Comparison of ENCODE assay signal across 7 cellular contexts in genomic region chr9:122122903-122123632, GRCh38. TPM values are rescaled to one million over a fixed set of nuclear protein-coding genes. Genes with fewer than 3 reads are reported as not detected.
DNase-seq lines count a peak whose midpoint lies in the region; ATAC-seq and TF ChIP-seq lines count a peak whose summit lies in the region.

No MANE protein-coding gene starts in this region.

- H3K4me1 ChIP-seq in cardiac muscle cell (ENCODE audit: low read depth): no peaks in the 10 kb centered on the region

- TF ChIP-seq CTCF in GM12864 (IDR thresholded peaks at IDR 0.05; ENCODE audit: low read depth, low read length, missing control alignments) (peak; percentile 98), cardiac muscle cell (IDR thresholded peaks at IDR 0.05; ENCODE audit: low read depth, low read length) (peak; percentile 100)

- DNase-seq in GM12864 (ENCODE audit: low read depth): no peak
- DNase-seq in KG1 (lab: John Stamatoyannopoulos, UW): peak; percentile 84
- DNase-seq in SKM-1 (lab: John Stamatoyannopoulos, UW; ENCODE audit: unreplicated experiment): peak; percentile 45
- peak; percentile 71 for DNase-seq in activated naive CD4-positive, alpha-beta T cell treated with anti-CD3 and anti-CD28 coated beads, Interleukin-2, amount 50 U/mL, for 16 hours
- peak; percentile 67 to 82 for DNase-seq in cardiac muscle cell (ENCODE audit: low read depth in 1 of 2, low spot score in 1 of 2)
- peak; percentile 47 for DNase-seq in renal cortical epithelial cell (ENCODE audit: low read depth)

- peaks cover 28% of the 10 kb centered on the region for H3K27me3 ChIP-seq in cardiac muscle cell

- H3K27ac ChIP-seq in cardiac muscle cell: no peak overlapping the region

- no peak for ATAC-seq in HG02678 (IDR thresholded peaks at IDR 0.05; ENCODE audit: unreplicated experiment)

- H3K9me3 ChIP-seq in cardiac muscle cell (ENCODE audit: low read depth): no peaks in the 10 kb centered on the region

- no peaks in the 10 kb centered on the region for H3K36me3 ChIP-seq in cardiac muscle cell

- H3K4me3 ChIP-seq in GM12864 (ENCODE audit: low read depth, low read length) (no peak overlapping the region), cardiac muscle cell (no peak overlapping the region)

RNA-seq across cellular contexts. Expression of gene TTLL11, which starts 30.0 kb away (rescaled TPM):
- total RNA-seq in cardiac muscle cell: 3.6 and 4.7 TPM in 2 replicates
- polyA plus RNA-seq in cardiac muscle cell: 2.6 and 6.7 TPM in 2 replicates
- total RNA-seq in renal cortical epithelial cell: 2.3 and 6.7 TPM in 2 replicates

RNA-seq across cellular contexts. Expression of gene NDUFA8, which starts 36.5 kb away (rescaled TPM):
- total RNA-seq in cardiac muscle cell (86.9 and 116 TPM in 2 replicates), renal cortical epithelial cell (21.5 and 35.4 TPM in 2 replicates)
- 287 and 336 TPM in 2 replicates for polyA plus RNA-seq in cardiac muscle cell

RNA-seq across cellular contexts. Expression of gene MORN5, which starts 36.6 kb away (rescaled TPM):
- total RNA-seq in cardiac muscle cell (0.63 TPM in 1 of 2 replicates, not detected in the other), renal cortical epithelial cell (0.85 TPM in 1 of 2 replicates, not detected in the other)
- polyA plus RNA-seq in cardiac muscle cell: not detected in 2 replicates
